Comparison of ENCODE assay signal across 13 cellular contexts in genomic region chr7:113113912-113114311, GRCh38. TPM values are rescaled to one million over a fixed set of nuclear protein-coding genes. Genes with fewer than 3 reads are reported as not detected.
DNase-seq lines count a peak whose midpoint lies in the region; ATAC-seq and TF ChIP-seq lines count a peak whose summit lies in the region.
"Had no signal": no experiment of that assay in that cellular context is flagged by ENCODE, and none has a peak within 500 bp of the region (broad histone marks: within the 10 kb centered on the region; RNA-seq: fewer than 3 reads in every experiment).

No MANE protein-coding gene starts in this region.

- no peak for TF ChIP-seq POLR2A in HCT116 (IDR thresholded peaks at IDR 0.05; ENCODE audit: borderline replicate concordance, extremely low read depth, insufficient read depth, insufficient read length)
- TF ChIP-seq POLR2A in thyroid gland (IDR thresholded peaks at IDR 0.05): no peak

- H3K4me3 ChIP-seq in HCT116 (replicated peaks in 1 of 2; ENCODE audit: low read depth in 1 of 2, low read length in 2 of 2): no peak overlapping the region
- no peak overlapping the region for H3K4me3 ChIP-seq in thyroid gland (replicated peaks in 1 of 3)
- H3K4me3 ChIP-seq: cardiac muscle cell, transverse colon had no signal

- no peak overlapping the region for H3K4me2 ChIP-seq in HCT116 (ENCODE audit: low read length)

- DNase-seq in DMS 273 (lab: John Stamatoyannopoulos, UW; ENCODE audit: unreplicated experiment) (peak; percentile 25), DMS 273 treated with DMSO at 0.1 percent for 48 hours (lab: John Stamatoyannopoulos, UW) (no peak), HCT116 (ENCODE audit: low read depth, low spot score) (no peak), OCI-M1 (lab: John Stamatoyannopoulos, UW) (peak; percentile 31), myocyte (ENCODE audit: low read depth) (peak; percentile 22), thyroid gland (no peak), GM19240 (ENCODE audit: insufficient read length, low spot score) (no peak)
- DNase-seq: NCI-H1048; stimulated activated CD4-positive, alpha-beta T cell treated with anti-CD3 and anti-CD28 coated beads, Interleukin-12 subunit alpha, Interleukin-12 subunit beta, amount 100 ng/mL, for 4 hours; transverse colon had no signal

- TF ChIP-seq CTCF in HCT116 (IDR thresholded peaks at IDR 0.05 in 2 of 3, conservative IDR thresholded peaks at IDR 0.05 in 1 of 3; ENCODE audit: borderline replicate concordance in 1 of 3, insufficient read depth in 1 of 3, low read depth in 2 of 3, low read length in 2 of 3): peak in 2 of 3 experiments; percentile 5 to 19; a peak in 1 of 6 replicates
- TF ChIP-seq CTCF in thyroid gland (IDR thresholded peaks at IDR 0.05): no peak

- no peaks in the 10 kb centered on the region for H3K9me2 ChIP-seq in HCT116 (ENCODE audit: insufficient read depth)

- ATAC-seq in HCT116 (no peak), HG03280 (IDR thresholded peaks at IDR 0.05; ENCODE audit: unreplicated experiment) (no peak)

- 83 to 91% methylated on average over 2 of the region's 2 CpGs for WGBS in thyroid gland, 2 donors

- RAD21 ChIA-PET in HCT116 (lab: Charles Lee; ENCODE audit: low non-redundant PET in 1 of 2, low total read pairs in 2 of 2, uncharacterized antibody in 2 of 2, unreplicated experiment in 2 of 2): no interaction called here

- H3K4me1 ChIP-seq in HCT116 (ENCODE audit: control insufficient read depth in 1 of 2, insufficient read depth in 2 of 2, low read length in 2 of 2): peaks cover 0 to 9% of the 10 kb centered on the region in 2 experiments; a peak in 2 of 4 replicates
- peaks cover 0 to 5% of the 10 kb centered on the region in 2 donors for H3K4me1 ChIP-seq in thyroid gland

- POLR2A ChIA-PET in HCT116 (lab: Charles Lee): no interaction called here

- H3K27me3 ChIP-seq in HCT116 (ENCODE audit: insufficient read depth, low read length) (no peaks in the 10 kb centered on the region), thyroid gland (no peaks in the 10 kb centered on the region)
- H3K27me3 ChIP-seq: cardiac muscle cell, transverse colon had no signal

- CTCF ChIA-PET in HCT116 (lab: Charles Lee): interaction anchor here (0.9 to 1.4 kb wide), 2 partner anchors 16 to 564 kb away, joined by 3 read pairs; no protein-coding TSS in a partner anchor

- H3K9me3 ChIP-seq in HCT116 (ENCODE audit: control insufficient read depth in 1 of 2, insufficient read depth in 1 of 2, low read depth in 1 of 2, low read length in 2 of 2) (no peaks in the 10 kb centered on the region), thyroid gland (no peaks in the 10 kb centered on the region)
- H3K9me3 ChIP-seq: transverse colon had no signal

- intact Hi-C loops in HCT116 (cut with micrococcal nuclease): no loop called here
- intact Hi-C loops in thyroid gland (cut with DNase I): no loop called here

- H3K79me2 ChIP-seq in HCT116 (ENCODE audit: insufficient read depth, low read length): peaks cover 8% of the 10 kb centered on the region

- H2AFZ ChIP-seq in HCT116 (ENCODE audit: low read depth, low read length, poor library complexity, severe bottlenecking): no peak overlapping the region

- BruUV-seq in HCT116 (replicated peaks; lab: Mats Ljungman, UMichigan): no TSS peak

- H3K36me3 ChIP-seq in HCT116 (ENCODE audit: control insufficient read depth in 1 of 2, insufficient read depth in 2 of 2, low read length in 2 of 2) (peaks cover 8 to 9% of the 10 kb centered on the region in 2 experiments; a peak in 2 of 4 replicates), thyroid gland (no peaks in the 10 kb centered on the region)
- H3K36me3 ChIP-seq: transverse colon had no signal

- no peaks in the 10 kb centered on the region for H4K20me1 ChIP-seq in HCT116 (ENCODE audit: insufficient read depth)

- no peak overlapping the region for H3K9ac ChIP-seq in HCT116 (ENCODE audit: low read length)

- peak; percentile 15; the same call in 1 of the 2 replicates for TF ChIP-seq RAD21 in HCT116 (IDR thresholded peaks at IDR 0.05; ENCODE audit: low read depth)

- H3K27ac ChIP-seq in HCT116 (ENCODE audit: low read depth, low read length): no peak overlapping the region
- no peak overlapping the region for H3K27ac ChIP-seq in thyroid gland
- H3K27ac ChIP-seq: 22Rv1, cardiac muscle cell, transverse colon had no signal

TF ChIP-seq in HCT116, 20 proteins besides CTCF, POLR2A, EP300 and RAD21:
- TF ChIP-seq CBX3 (IDR thresholded peaks at IDR 0.05; ENCODE audit: low read depth) (no peak), ZFX (IDR thresholded peaks at IDR 0.05) (no peak), FOSL1 (IDR thresholded peaks at IDR 0.05; ENCODE audit: low read depth) (no peak), SIN3A (IDR thresholded peaks at IDR 0.05; ENCODE audit: low read depth) (no peak), EZH2phosphoT487 (IDR thresholded peaks at IDR 0.05; ENCODE audit: borderline replicate concordance) (no peak), JUND (IDR thresholded peaks at IDR 0.05) (no peak), SP1 (IDR thresholded peaks at IDR 0.05; ENCODE audit: low read depth) (no peak), ELF1 (IDR thresholded peaks at IDR 0.05; ENCODE audit: borderline replicate concordance, low read depth) (no peak), EGR1 (IDR thresholded peaks at IDR 0.05; ENCODE audit: low read depth) (no peak), EZH2 (IDR thresholded peaks at IDR 0.05) (no peak), CEBPB (IDR thresholded peaks at IDR 0.05; ENCODE audit: low read depth) (no peak), TCF7L2 (IDR thresholded peaks at IDR 0.05; ENCODE audit: borderline replicate concordance, extremely low read depth, insufficient read depth, insufficient read length) (no peak), YY1 (IDR thresholded peaks at IDR 0.05; ENCODE audit: extremely low read depth, insufficient replicate concordance, low read depth, low read length) (no peak)
- TF ChIP-seq, protein P1, sequence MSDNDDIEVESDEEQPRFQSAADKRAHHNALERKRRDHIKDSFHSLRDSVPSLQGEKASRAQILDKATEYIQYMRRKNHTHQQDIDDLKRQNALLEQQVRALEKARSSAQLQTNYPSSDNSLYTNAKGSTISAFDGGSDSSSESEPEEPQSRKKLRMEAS (IDR thresholded peaks at IDR 0.05): no peak

RNA-seq across cellular contexts. Expression of gene SMIM30, which starts 4.4 kb away (rescaled TPM):
- total RNA-seq in HCT116 (2021; ENCODE audit: unreplicated experiment): 55.8 TPM
- 18.2 and 26.3 TPM in 2 replicates for polyA plus RNA-seq in HCT116 (2012)
- total RNA-seq in myocyte: 162 and 187 TPM in 2 replicates
- 89.4 TPM for polyA plus RNA-seq in myocyte (2012)
- 10 to 100 TPM; 56.3 to 80.9 (median 70.5) TPM for total RNA-seq in thyroid gland

RNA-seq across cellular contexts. Expression of gene GPR85, which starts 27.3 kb away (rescaled TPM):
- total RNA-seq in HCT116 (2021; ENCODE audit: unreplicated experiment) (not detected), myocyte (7.5 and 12.6 TPM in 2 replicates), thyroid gland (1 to 10 TPM in 1 of 4 donors, under 1 TPM in 3; 0.24 to 2.3 (median 0.71) TPM)
- not detected in 2 replicates for polyA plus RNA-seq in HCT116 (2012)
- 5.1 TPM for polyA plus RNA-seq in myocyte (2012)
- polyA plus RNA-seq: cardiac muscle cell had no signal

Comparison
In these comparisons a context has a peak if more than half of its experiments do, and no peak if none do; other contexts are left out.
1. DNase-seq: peak in DMS 273 (single experiment), OCI-M1 (single experiment) and myocyte (single experiment); none in DMS 273 treated with DMSO at 0.1 percent for 48 hours (single experiment), HCT116 (single experiment), thyroid gland (0 of 2) and GM19240 (single experiment).
2. CTCF ChIP-seq: peak in HCT116 (2 of 3); none in thyroid gland (0 of 6).